Comparison of ENCODE assay signal across 20 cellular contexts in genomic region chr10:61825617-61826016, GRCh38.
DNase-seq lines count a peak whose midpoint lies in the region; ATAC-seq, FAIRE-seq and TF ChIP-seq lines count a peak whose summit lies in the region.
"Had no signal": no experiment of that assay in that cellular context is flagged by ENCODE, and none has a peak within 500 bp of the region (broad histone marks: within the 10 kb centered on the region; RNA-seq: fewer than 3 reads in every experiment).

No MANE protein-coding gene starts in this region.

- no peaks in the 10 kb centered on the region for H3K9me2 ChIP-seq in Loucy (replicated peaks; ENCODE audit: low read depth, low read length)

- POLR2A ChIA-PET in A549 (lab: Yijun Ruan, JAX) = no interaction called here

- peak in 1 of 2 experiments; percentile 7 for DNase-seq in A549 (ENCODE audit: low read depth in 1 of 2, low spot score in 1 of 2)
- peak; percentile 37 for DNase-seq in bronchial epithelial cell (ENCODE audit: low read depth)
- DNase-seq in neural progenitor cell (ENCODE audit: low spot score) = no peak
- no peak for DNase-seq in islet precursor cell
- DNase-seq in NCI-H2081 (lab: John Stamatoyannopoulos, UW) = no peak
- no peak for DNase-seq in DMS 273 treated with DMSO at 0.1 percent for 48 hours (lab: John Stamatoyannopoulos, UW)
- DNase-seq: AML-193; CD4-positive, CD25-positive, alpha-beta regulatory T cell; DMS79 treated with DMSO at 0.1 percent for 48 hours; EL; HFFc6; IMR-90 had no signal

- H3K4me1 ChIP-seq in A549 (peaks cover 11% of the 10 kb centered on the region), Loucy (ENCODE audit: insufficient read depth, low read length, poor library complexity, severe bottlenecking) (peaks cover 20% of the 10 kb centered on the region), neural progenitor cell (peaks cover 8% of the 10 kb centered on the region)
- H3K4me1 ChIP-seq: BLaER1, HAP-1 had no signal

- no peak for FAIRE-seq in A549 (lab: Jason Lieb, UNC)
- no peak for FAIRE-seq in bronchial epithelial cell (lab: Jason Lieb, UNC)
- FAIRE-seq: G401.6, GM12891, H1 had no signal

- CTCF ChIA-PET in A549 (lab: Yijun Ruan, JAX) = interaction anchor here (0.9 kb wide), 1 partner anchor 74 kb away, joined by 3 read pairs; no protein-coding TSS in a partner anchor

- H3K9ac ChIP-seq in Loucy (ENCODE audit: low read depth, low read length, poor library complexity, severe bottlenecking) (no peak overlapping the region), neural progenitor cell (no peak overlapping the region)
- H3K9ac ChIP-seq: BLaER1 had no signal

- TF ChIP-seq RAD21 in A549 (conservative IDR thresholded peaks at IDR 0.05 in 1 of 2, IDR thresholded peaks at IDR 0.05 in 1 of 2) = no peak

- H3K36me3 Mint-ChIP-seq in neural progenitor cell = no peaks in the 10 kb centered on the region
- H3K36me3 Mint-ChIP-seq: CD4-positive, CD25-positive, alpha-beta regulatory T cell had no signal

- ATAC-seq in A549 (no peak), HG03025 (IDR thresholded peaks at IDR 0.05; ENCODE audit: low FRiP score, unreplicated experiment) (no peak)

- no peaks in the 10 kb centered on the region for H3K9me3 Mint-ChIP-seq in neural progenitor cell
- H3K9me3 Mint-ChIP-seq: CD4-positive, CD25-positive, alpha-beta regulatory T cell; HFFc6 had no signal

- H2AFZ ChIP-seq in Loucy (ENCODE audit: low read length) (peak overlapping the region; percentile 81; the same call in 1 of the 2 replicates), neural progenitor cell (replicated peaks) (peak overlapping the region; percentile 50)

- H3K4me3 ChIP-seq in A549 = no peak overlapping the region
- no peak overlapping the region for H3K4me3 ChIP-seq in Loucy (ENCODE audit: low read length, poor library complexity, severe bottlenecking)
- no peak overlapping the region for H3K4me3 ChIP-seq in bronchial epithelial cell (ENCODE audit: low read depth, low read length)
- H3K4me3 ChIP-seq in neural progenitor cell = no peak overlapping the region
- H3K4me3 ChIP-seq: BLaER1, HAP-1 had no signal

- H3K27me3 Mint-ChIP-seq in neural progenitor cell (ENCODE audit: insufficient read depth, low read depth) = no peaks in the 10 kb centered on the region
- H3K27me3 Mint-ChIP-seq: CD4-positive, CD25-positive, alpha-beta regulatory T cell had no signal

- H3K27ac Mint-ChIP-seq in neural progenitor cell = no peak overlapping the region
- H3K27ac Mint-ChIP-seq: HFFc6 had no signal

- H3K4me1 Mint-ChIP-seq in neural progenitor cell = peaks cover 7% of the 10 kb centered on the region
- H3K4me1 Mint-ChIP-seq: CD4-positive, CD25-positive, alpha-beta regulatory T cell had no signal

- H3K36me3 ChIP-seq in Loucy (ENCODE audit: insufficient read depth, low read length) (no peaks in the 10 kb centered on the region), bronchial epithelial cell (ENCODE audit: control insufficient read depth, insufficient read depth, low read length) (no peaks in the 10 kb centered on the region), neural progenitor cell (no peaks in the 10 kb centered on the region)
- H3K36me3 ChIP-seq: BLaER1, HAP-1 had no signal

- TF ChIP-seq CTCF in A549 (IDR thresholded peaks at IDR 0.05) = no peak
- TF ChIP-seq CTCF in Loucy (conservative IDR thresholded peaks at IDR 0.05; ENCODE audit: low read length) = no peak
- no peak for TF ChIP-seq CTCF in bronchial epithelial cell (IDR thresholded peaks at IDR 0.05; ENCODE audit: insufficient read depth, low read length, severe bottlenecking)
- TF ChIP-seq CTCF in neural progenitor cell (IDR thresholded peaks at IDR 0.05) = no peak

- H3K9me3 ChIP-seq in A549 (no peaks in the 10 kb centered on the region), Loucy (ENCODE audit: insufficient read depth, low read depth, low read length) (no peaks in the 10 kb centered on the region), neural progenitor cell (ENCODE audit: low read depth) (no peaks in the 10 kb centered on the region)
- H3K9me3 ChIP-seq: BLaER1, HAP-1 had no signal

- no peak for TF ChIP-seq EP300 in A549 (IDR thresholded peaks at IDR 0.05)

- TF ChIP-seq POLR2A in A549 (IDR thresholded peaks at IDR 0.05; ENCODE audit: low read length) = no peak

- no peaks in the 10 kb centered on the region for H4K20me1 ChIP-seq in Loucy (ENCODE audit: insufficient read depth, low read length, poor library complexity, severe bottlenecking)
- no peaks in the 10 kb centered on the region for H4K20me1 ChIP-seq in neural progenitor cell (ENCODE audit: low read depth)
- H4K20me1 ChIP-seq: BLaER1 had no signal

- H3K27ac ChIP-seq in A549 (no peak overlapping the region), neural progenitor cell (no peak overlapping the region)
- H3K27ac ChIP-seq: 22Rv1, BLaER1 had no signal

- peak overlapping the region; percentile 20; the same call in 1 of the 3 replicates for H3K4me2 ChIP-seq in A549
- no peak overlapping the region for H3K4me2 ChIP-seq in Loucy (ENCODE audit: low read depth, low read length, poor library complexity, severe bottlenecking)
- no peak overlapping the region for H3K4me2 ChIP-seq in neural progenitor cell
- H3K4me2 ChIP-seq: BLaER1 had no signal

- H3K27me3 ChIP-seq in Loucy (ENCODE audit: insufficient read depth, low read length, poor library complexity, severe bottlenecking) = no peaks in the 10 kb centered on the region
- H3K27me3 ChIP-seq in bronchial epithelial cell (ENCODE audit: control insufficient read depth, insufficient read depth, low read length) = no peaks in the 10 kb centered on the region
- no peaks in the 10 kb centered on the region for H3K27me3 ChIP-seq in neural progenitor cell
- H3K27me3 ChIP-seq: BLaER1 had no signal

- H3F3A ChIP-seq in Loucy (ENCODE audit: low read depth) = no peaks in the 10 kb centered on the region
- no peaks in the 10 kb centered on the region for H3F3A ChIP-seq in neural progenitor cell (ENCODE audit: low read depth)

- H3K4me3 Mint-ChIP-seq in neural progenitor cell = no peak overlapping the region
- H3K4me3 Mint-ChIP-seq: CD4-positive, CD25-positive, alpha-beta regulatory T cell; HFFc6 had no signal

- 25% methylated on average over 4 of the region's 4 CpGs for WGBS in A549 (ENCODE audit: missing lambda C conversion rate)

- H3K79me2 ChIP-seq in Loucy (ENCODE audit: insufficient read depth, low read length) (no peaks in the 10 kb centered on the region), neural progenitor cell (ENCODE audit: low read depth) (no peaks in the 10 kb centered on the region)

TF ChIP-seq in A549, 52 proteins besides CTCF, POLR2A, EP300 and RAD21:
- no peak for TF ChIP-seq ELK1 (IDR thresholded peaks at IDR 0.05; ENCODE audit: low read depth, low read length)
- TF ChIP-seq FOSL2 (IDR thresholded peaks at IDR 0.05) = no peak
- no peak for TF ChIP-seq FOSL2 (CRISPR knock-in tag; IDR thresholded peaks at IDR 0.05)
